Comparison of ENCODE assay signal across 26 cellular contexts in genomic region chr5:14597080-14597479, GRCh38. TPM values are rescaled to one million over a fixed set of nuclear protein-coding genes. Genes with fewer than 3 reads are reported as not detected.
DNase-seq lines count a peak whose midpoint lies in the region; ATAC-seq, FAIRE-seq and TF ChIP-seq lines count a peak whose summit lies in the region.
"Had no signal": no experiment of that assay in that cellular context is flagged by ENCODE, and none has a peak within 500 bp of the region (broad histone marks: within the 10 kb centered on the region; RNA-seq: fewer than 3 reads in every experiment).

No MANE protein-coding gene starts in this region.

- ATAC-seq in GM12878 (peak; percentile 22; the same call in 2 of the 3 replicates), HG02973 (IDR thresholded peaks at IDR 0.05; ENCODE audit: unreplicated experiment) (no peak)
- ATAC-seq: A549; effector memory CD8-positive, alpha-beta T cell; PC-3; right cardiac atrium had no signal

- TF ChIP-seq CTCF in OCI-LY3 (IDR thresholded peaks at IDR 0.05; ENCODE audit: low read depth, low read length): no peak
- no peak for TF ChIP-seq CTCF in GM12878 (IDR thresholded peaks at IDR 0.05 in 2 of 3, conservative IDR thresholded peaks at IDR 0.05 in 1 of 3; ENCODE audit: control insufficient read depth in 2 of 3, extremely low read depth in 1 of 3, insufficient read depth in 1 of 3, low read depth in 3 of 3, low read length in 3 of 3)

- RAD21 ChIA-PET in GM12878 (lab: Charles Lee; ENCODE audit: unreplicated experiment): no interaction called here

- H3K27me3 Mint-ChIP-seq in activated CD4-positive, alpha-beta memory T cell treated with anti-CD3 and anti-CD28 coated beads, Interleukin-2, amount 10 ng/mL, durations not matched to agents 7 days and 5 days: no peaks in the 10 kb centered on the region
- H3K27me3 Mint-ChIP-seq in activated CD4-positive, alpha-beta memory T cell treated with anti-CD3 and anti-CD28 coated beads for 36 hours: no peaks in the 10 kb centered on the region
- H3K27me3 Mint-ChIP-seq in CD4-positive, alpha-beta memory T cell: no peaks in the 10 kb centered on the region
- H3K27me3 Mint-ChIP-seq: effector memory CD8-positive, alpha-beta T cell; memory B cell had no signal

- H3K4me2 ChIP-seq in OCI-LY3 (ENCODE audit: low read length) (peak overlapping the region; percentile 29), GM12878 (ENCODE audit: control insufficient read depth, insufficient read depth) (no peak overlapping the region)
- H3K4me2 ChIP-seq: A549, neural progenitor cell had no signal

- no peak overlapping the region for H3K4me3 ChIP-seq in CD4-positive, alpha-beta memory T cell (ENCODE audit: low read length in 2 of 2)
- H3K4me3 ChIP-seq in OCI-LY3 (ENCODE audit: low read length) (no peak overlapping the region), GM12878 (no peak overlapping the region)
- H3K4me3 ChIP-seq: A549, adrenal gland, neural progenitor cell, spleen, tibial nerve had no signal

- in situ Hi-C loops in GM12878 (cut with MboI): no loop called here

- peaks cover 68% of the 10 kb centered on the region for H3K4me1 ChIP-seq in CD4-positive, alpha-beta memory T cell (ENCODE audit: insufficient read depth, low read length)
- H3K4me1 ChIP-seq in OCI-LY3 (ENCODE audit: low read length) (peaks cover 72% of the 10 kb centered on the region), GM12878 (ENCODE audit: control insufficient read depth, insufficient read depth, low read length) (peaks cover 51% of the 10 kb centered on the region)
- H3K4me1 ChIP-seq: A549, neural progenitor cell had no signal

- 4% methylated on average over 1 of the region's 1 CpG for WGBS in GM12878 (ENCODE audit: insufficient coverage, insufficient replicate concordance, low lambda C conversion rate, missing lambda C conversion rate)

- H2AFZ ChIP-seq in OCI-LY3 (ENCODE audit: low read depth, low read length) (no peak overlapping the region), GM12878 (ENCODE audit: control insufficient read depth, low read depth, low read length) (no peak overlapping the region)
- H2AFZ ChIP-seq: neural progenitor cell had no signal

- H3K79me2 ChIP-seq in OCI-LY3 (ENCODE audit: low read length): peaks cover 31% of the 10 kb centered on the region
- H3K79me2 ChIP-seq in GM12878 (ENCODE audit: control insufficient read depth, insufficient read depth, low read length): peaks cover 1% of the 10 kb centered on the region; the same call in 1 of the 2 replicates

- intact Hi-C loops in activated CD4-positive, alpha-beta memory T cell treated with anti-CD3 and anti-CD28 coated beads for 36 hours (cut with micrococcal nuclease): loop anchor here (5.0 to 10.0 kb wide), 4 partner anchors 120 to 398 kb away; no protein-coding TSS in a partner anchor
- intact Hi-C loops in CD4-positive, alpha-beta memory T cell (cut with micrococcal nuclease): loop anchor here (10.0 kb wide), 1 partner anchor 398 kb away; no protein-coding TSS in a partner anchor
- intact Hi-C loops in GM12878 (cut with micrococcal nuclease; ENCODE audit: unreplicated experiment): no loop called here

- POLR2A ChIA-PET in activated CD4-positive, alpha-beta memory T cell treated with anti-CD3 and anti-CD28 coated beads, Interleukin-2, amount 10 ng/mL, durations not matched to agents 7 days and 5 days (lab: Charles Lee): interaction anchor here (2.3 kb wide), 1 partner anchor 8 kb away, joined by 6 read pairs; no protein-coding TSS in a partner anchor
- POLR2A ChIA-PET in activated CD4-positive, alpha-beta memory T cell treated with anti-CD3 and anti-CD28 coated beads for 36 hours (lab: Charles Lee): no interaction called here
- POLR2A ChIA-PET in CD4-positive, alpha-beta memory T cell (lab: Charles Lee; ENCODE audit: partially characterized antibody): interaction anchor here (1.3 kb wide), 1 partner anchor 184 kb away, joined by 3 read pairs; no protein-coding TSS in a partner anchor
- POLR2A ChIA-PET in GM12878 (lab: Charles Lee): no interaction called here

- no peaks in the 10 kb centered on the region for H4K20me1 ChIP-seq in OCI-LY3 (ENCODE audit: insufficient read depth, low read length)
- H4K20me1 ChIP-seq in GM12878 (ENCODE audit: control insufficient read depth, insufficient read depth): no peaks in the 10 kb centered on the region

- no peaks in the 10 kb centered on the region for H3K9me3 Mint-ChIP-seq in activated CD4-positive, alpha-beta memory T cell treated with anti-CD3 and anti-CD28 coated beads, Interleukin-2, amount 10 ng/mL, durations not matched to agents 7 days and 5 days
- H3K9me3 Mint-ChIP-seq in activated CD4-positive, alpha-beta memory T cell treated with anti-CD3 and anti-CD28 coated beads for 36 hours: no peaks in the 10 kb centered on the region
- no peaks in the 10 kb centered on the region for H3K9me3 Mint-ChIP-seq in CD4-positive, alpha-beta memory T cell
- H3K9me3 Mint-ChIP-seq: effector memory CD8-positive, alpha-beta T cell; memory B cell had no signal

- no peak for FAIRE-seq in GM12878 (lab: Jason Lieb, UNC)
- FAIRE-seq: A549 had no signal

- TF ChIP-seq POLR2A in GM12878 (IDR thresholded peaks at IDR 0.05; ENCODE audit: low read depth, low read length): no peak

- CTCF ChIA-PET in activated CD4-positive, alpha-beta memory T cell treated with anti-CD3 and anti-CD28 coated beads, Interleukin-2, amount 10 ng/mL, durations not matched to agents 7 days and 5 days (lab: Charles Lee): no interaction called here
- CTCF ChIA-PET in activated CD4-positive, alpha-beta memory T cell treated with anti-CD3 and anti-CD28 coated beads for 36 hours (lab: Charles Lee): no interaction called here
- CTCF ChIA-PET in CD4-positive, alpha-beta memory T cell (lab: Charles Lee; ENCODE audit: partially characterized antibody): interaction anchor here (1.9 to 2.0 kb wide), 2 partner anchors 15 to 51 kb away, joined by 6 to 8 read pairs; no protein-coding TSS in a partner anchor
- CTCF ChIA-PET in GM12878 (lab: Yijun Ruan, JAX): no interaction called here

- peaks cover 43% of the 10 kb centered on the region for H3K36me3 Mint-ChIP-seq in activated CD4-positive, alpha-beta memory T cell treated with anti-CD3 and anti-CD28 coated beads, Interleukin-2, amount 10 ng/mL, durations not matched to agents 7 days and 5 days (ENCODE audit: low read depth)
- H3K36me3 Mint-ChIP-seq in activated CD4-positive, alpha-beta memory T cell treated with anti-CD3 and anti-CD28 coated beads for 36 hours: peaks cover 6% of the 10 kb centered on the region
- peaks cover 7 to 12% of the 10 kb centered on the region in 2 donors for H3K36me3 Mint-ChIP-seq in CD4-positive, alpha-beta memory T cell
- H3K36me3 Mint-ChIP-seq: memory B cell had no signal

- H3K36me3 ChIP-seq in CD4-positive, alpha-beta memory T cell (ENCODE audit: insufficient read depth, low read length): no peaks in the 10 kb centered on the region
- peaks cover 42% of the 10 kb centered on the region for H3K36me3 ChIP-seq in OCI-LY3 (replicated peaks; ENCODE audit: low read depth, low read length)
- H3K36me3 ChIP-seq in GM12878 (ENCODE audit: control insufficient read depth in 2 of 2, insufficient read depth in 2 of 2, low read length in 1 of 2): no peaks in the 10 kb centered on the region
- H3K36me3 ChIP-seq: adrenal gland, neural progenitor cell, tibial nerve had no signal

- no peaks in the 10 kb centered on the region for H3K9me3 ChIP-seq in CD4-positive, alpha-beta memory T cell (ENCODE audit: control insufficient read depth in 1 of 2, low read length in 2 of 2)
- H3K9me3 ChIP-seq in OCI-LY3 (ENCODE audit: insufficient read depth, low read length) (0 out of 2 replicates have a peak, but pooled peaks cover 6% of the 10 kb centered on the region), GM12878 (replicated peaks; ENCODE audit: control insufficient read depth, insufficient read depth, low read length) (no peaks in the 10 kb centered on the region)
- H3K9me3 ChIP-seq: A549, adrenal gland, spleen, tibial nerve had no signal

- H3K27ac Mint-ChIP-seq in activated CD4-positive, alpha-beta memory T cell treated with anti-CD3 and anti-CD28 coated beads, Interleukin-2, amount 10 ng/mL, durations not matched to agents 7 days and 5 days: peak overlapping the region; percentile 95
- H3K27ac Mint-ChIP-seq in activated CD4-positive, alpha-beta memory T cell treated with anti-CD3 and anti-CD28 coated beads for 36 hours: no peak overlapping the region
- peak overlapping the region in 4 of 7 donors; percentile 4 to 42 (median 18) for H3K27ac Mint-ChIP-seq in CD4-positive, alpha-beta memory T cell
- H3K27ac Mint-ChIP-seq: memory B cell, neural progenitor cell had no signal

- BruUV-seq in GM12878 (replicated peaks; lab: Mats Ljungman, UMichigan): no TSS peak

- DNase-seq in activated CD4-positive, alpha-beta memory T cell treated with anti-CD3 and anti-CD28 coated beads, Interleukin-2, amount 10 ng/mL, durations not matched to agents 7 days and 5 days: no peak
- no peak for DNase-seq in activated CD4-positive, alpha-beta memory T cell treated with anti-CD3 and anti-CD28 coated beads for 36 hours
- DNase-seq in CD4-positive, alpha-beta memory T cell: no peak
- no peak for DNase-seq in GM12878 (ENCODE audit: low read depth, low spot score)
- DNase-seq in occipital lobe (lab: John Stamatoyannopoulos, UW): no peak
- no peak for DNase-seq in NCI-H524 treated with DMSO at 0.1 percent for 48 hours (lab: John Stamatoyannopoulos, UW)
- DNase-seq: adrenal gland; AML-193; central memory CD4-positive, alpha-beta T cell; cortex of kidney; effector memory CD8-positive, alpha-beta T cell; EL; hypothalamus; NCI-H2029 treated with DMSO at 0.1 percent for 48 hours; NCI-H526; NK-92 treated with Interleukin-12 subunit alpha and Interleukin-12 subunit beta, amount 100 ng/mL, for 24 hours; PC-3; posterior cingulate gyrus; right cardiac atrium; spleen had no signal

- no peak overlapping the region for H3K27ac ChIP-seq in CD4-positive, alpha-beta memory T cell (ENCODE audit: low read depth, low read length)
- H3K27ac ChIP-seq in OCI-LY3 (ENCODE audit: low read length) (peak overlapping the region; percentile 92), GM12878 (ENCODE audit: control insufficient read depth, insufficient read depth) (no peak overlapping the region)
- H3K27ac ChIP-seq: A549, neural progenitor cell, tibial nerve had no signal

- SMC1A ChIA-PET in GM12878 (lab: Charles Lee; ENCODE audit: uncharacterized antibody, unreplicated experiment): interaction anchor here (0.9 kb wide), 1 partner anchor 130 kb away, joined by 3 read pairs; no protein-coding TSS in a partner anchor

- TF ChIP-seq EP300 in GM12878 (IDR thresholded peaks at IDR 0.05; ENCODE audit: borderline replicate concordance in 1 of 2, control insufficient read depth in 1 of 2, low read depth in 2 of 2, low read length in 2 of 2): no peak

- H3K27me3 ChIP-seq in CD4-positive, alpha-beta memory T cell (ENCODE audit: insufficient read depth, low read length): no peaks in the 10 kb centered on the region
- H3K27me3 ChIP-seq in OCI-LY3 (ENCODE audit: low read depth, low read length): no peaks in the 10 kb centered on the region
- no peaks in the 10 kb centered on the region for H3K27me3 ChIP-seq in GM12878 (replicated peaks in 1 of 2; ENCODE audit: control insufficient read depth in 2 of 2, insufficient read depth in 2 of 2, low read length in 1 of 2)
- H3K27me3 ChIP-seq: adrenal gland, neural progenitor cell, spleen, tibial nerve had no signal

- no peak overlapping the region for H3K4me3 Mint-ChIP-seq in activated CD4-positive, alpha-beta memory T cell treated with anti-CD3 and anti-CD28 coated beads, Interleukin-2, amount 10 ng/mL, durations not matched to agents 7 days and 5 days
- H3K4me3 Mint-ChIP-seq in activated CD4-positive, alpha-beta memory T cell treated with anti-CD3 and anti-CD28 coated beads for 36 hours: no peak overlapping the region
- H3K4me3 Mint-ChIP-seq in CD4-positive, alpha-beta memory T cell: peak overlapping the region in 2 of 8 donors; percentile 31 to 47
- H3K4me3 Mint-ChIP-seq: memory B cell, neural progenitor cell had no signal

- peaks cover 74% of the 10 kb centered on the region for H3K4me1 Mint-ChIP-seq in activated CD4-positive, alpha-beta memory T cell treated with anti-CD3 and anti-CD28 coated beads, Interleukin-2, amount 10 ng/mL, durations not matched to agents 7 days and 5 days
- peaks cover 69% of the 10 kb centered on the region for H3K4me1 Mint-ChIP-seq in activated CD4-positive, alpha-beta memory T cell treated with anti-CD3 and anti-CD28 coated beads for 36 hours (ENCODE audit: low read depth)
- peaks cover 60 to 74% (median 67%) of the 10 kb centered on the region in 4 donors for H3K4me1 Mint-ChIP-seq in CD4-positive, alpha-beta memory T cell
- H3K4me1 Mint-ChIP-seq: neural progenitor cell had no signal

- H3K9ac ChIP-seq in OCI-LY3 (ENCODE audit: low read length): no peak overlapping the region
- H3K9ac ChIP-seq in GM12878 (ENCODE audit: control insufficient read depth, insufficient read depth, low read length): no peak overlapping the region
- H3K9ac ChIP-seq: neural progenitor cell had no signal

- no peak for TF ChIP-seq RAD21 in GM12878 (IDR thresholded peaks at IDR 0.05; ENCODE audit: insufficient read depth, low read depth, low read length)

RNA-seq across cellular contexts. Expression of gene OTULINL, which starts 15.5 kb away (rescaled TPM):
- total RNA-seq in activated CD4-positive, alpha-beta memory T cell treated with anti-CD3 and anti-CD28 coated beads, Interleukin-2, amount 10 ng/mL, durations not matched to agents 7 days and 5 days: 10 to 100 TPM; 31.1 to 34.6 TPM
- 10 to 100 TPM; 12.2 to 12.3 TPM for total RNA-seq in activated CD4-positive, alpha-beta memory T cell treated with anti-CD3 and anti-CD28 coated beads for 36 hours
- 10 to 100 TPM; 24.7 to 26.3 TPM for total RNA-seq in CD4-positive, alpha-beta memory T cell
- polyA plus RNA-seq in CD4-positive, alpha-beta memory T cell: 10 to 100 TPM; 17.8 to 39.6 TPM
- 0.32 and 0.46 TPM in 2 replicates for total RNA-seq in GM12878 (2013; cell fraction: nucleolus; rRNA removed)
- 1.7 and 1.8 TPM in 2 replicates for total RNA-seq in GM12878 (2014; rRNA removed)
- total RNA-seq in GM12878 (2014; rRNA removed; fragmentation: Illumina TruSeq; extraction: Trizol): 2.1 and 2.3 TPM in 2 replicates
- 3.1 and 4.7 TPM in 2 replicates for total RNA-seq in GM12878 (2021)
- 1.2 TPM for polyA plus RNA-seq in GM12878 (2011; ENCODE audit: low read depth)
- polyA plus RNA-seq in GM12878 (2011; rRNA removed): 0.60 and 0.94 TPM in 2 replicates
- 0.19 and 0.27 TPM in 2 replicates for polyA plus RNA-seq in GM12878 (2011; cell fraction: cytosol; rRNA removed)
- polyA plus RNA-seq in GM12878 (2011; cell fraction: nucleus; rRNA removed): 0.12 and 0.28 TPM in 2 replicates
- polyA plus RNA-seq in GM12878 (2012): 1.4 TPM in 2 replicates
- 1.8 and 4.5 TPM in 2 replicates for polyA plus RNA-seq in GM12878 (2014; fragmentation: Illumina TruSeq; extraction: Trizol)
- 1 to 10 TPM in 1 of 2 experiments, under 1 TPM in 1; 0.79 to 1.3 TPM for polyA plus RNA-seq in GM12878 (2014; fragmentation: Nextera tagmentation; extraction: Ambion mirVana)
- 1.7 and 1.9 TPM in 2 replicates for polyA plus RNA-seq in GM12878 (2014; rRNA removed)
- 1 to 10 TPM; 3.6 to 4.0 TPM for polyA plus RNA-seq in GM12878 (2016; fragmentation: Nextera tagmentation; extraction: Ambion mirVana)
- 0.15 and 0.22 TPM in 2 replicates for polyA minus RNA-seq in GM12878 (2011; rRNA and poly(A)+ RNA removed)
- polyA minus RNA-seq in GM12878 (2011; cell fraction: cytosol; rRNA and poly(A)+ RNA removed): 0.83 TPM in 1 of 2 replicates, not detected in the other
- 0.10 and 0.24 TPM in 2 replicates for polyA minus RNA-seq in GM12878 (2011; cell fraction: nucleus; rRNA and poly(A)+ RNA removed)
- 32.6 TPM for total RNA-seq in occipital lobe

Comparison
In these comparisons a context has a peak if more than half of its experiments do, and no peak if none do; other contexts are left out.
1. POLR2A ChIA-PET loops: an anchor here in activated CD4-positive, alpha-beta memory T cell treated with anti-CD3 and anti-CD28 coated beads, Interleukin-2, amount 10 ng/mL, durations not matched to agents 7 days and 5 days (2.3 kb wide) and CD4-positive, alpha-beta memory T cell (1.3 kb wide); none called in activated CD4-positive, alpha-beta memory T cell treated with anti-CD3 and anti-CD28 coated beads for 36 hours and GM12878.